ENCODE assay signal across 8 cellular contexts in the genomic region with DNA sequence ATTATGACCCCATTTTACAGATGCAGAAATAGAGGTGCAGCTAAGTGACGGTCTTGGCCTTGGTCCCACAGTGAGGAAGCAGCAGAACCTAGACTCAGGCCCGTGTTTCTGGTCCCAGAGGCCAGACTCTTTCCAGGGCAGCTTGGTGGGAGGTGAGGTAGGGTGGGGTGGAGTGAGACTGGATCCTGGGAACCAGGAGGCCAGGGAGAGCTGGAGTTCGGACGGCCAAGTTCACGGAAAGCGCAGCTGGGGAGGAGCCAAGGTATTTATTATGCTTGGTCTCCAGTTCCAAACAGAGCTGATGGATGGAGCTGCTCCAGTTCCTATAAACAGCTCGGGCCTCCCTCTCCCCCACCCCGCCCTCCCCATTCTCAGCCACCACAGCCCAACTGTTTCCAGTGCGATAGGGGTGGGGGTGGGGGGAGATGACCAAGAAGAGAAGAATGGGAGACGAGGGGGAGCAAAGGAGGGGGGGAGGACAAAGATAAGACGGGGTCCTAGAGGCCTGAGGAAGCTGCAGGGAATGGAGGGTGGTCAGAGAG. TPM values are rescaled to one million over a fixed set of nuclear protein-coding genes. Genes with fewer than 3 reads are reported as not detected.
DNase-seq lines count a peak whose midpoint lies in the region; FAIRE-seq and TF ChIP-seq lines count a peak whose summit lies in the region.

No MANE protein-coding gene starts in this region.

- no peak overlapping the region for H3K18ac ChIP-seq in H1 (ENCODE audit: extremely low read depth, low read length)

- no peak overlapping the region for H2BK5ac ChIP-seq in H1 (ENCODE audit: low read depth, low read length)

- no peaks in the 10 kb centered on the region for H3K23me2 ChIP-seq in H1 (ENCODE audit: low read depth, low read length)

- H2AK5ac ChIP-seq in H1 (ENCODE audit: low read depth, low read length): no peak overlapping the region

- H3K4me1 Mint-ChIP-seq in immature natural killer cell: no peaks in the 10 kb centered on the region

- no peak overlapping the region for H3K9ac ChIP-seq in H1 (replicated peaks in 1 of 4; ENCODE audit: extremely low read depth in 1 of 4, low read depth in 3 of 4, low read length in 3 of 4)
- H3K9ac ChIP-seq in liver (ENCODE audit: low read depth in 1 of 2, low read length in 2 of 2): no peak overlapping the region
- H3K9ac ChIP-seq in stomach smooth muscle (ENCODE audit: low read length in 2 of 2): no peak overlapping the region

- H3K4me2 ChIP-seq in H1 (ENCODE audit: insufficient read depth in 1 of 2, low read depth in 2 of 2, low read length in 2 of 2): no peak overlapping the region

- H2BK12ac ChIP-seq in H1 (ENCODE audit: low read depth, low read length): peak overlapping the region; percentile 43; the same call in 1 of the 2 replicates

- H2AFZ ChIP-seq in H1 (ENCODE audit: low read length): no peak overlapping the region

- TF ChIP-seq POLR2A in H1 (IDR thresholded peaks at IDR 0.05; ENCODE audit: control extremely low read depth in 1 of 2, low read depth in 2 of 2, low read length in 2 of 2): no peak

- DNase-seq in NCI-H446 treated with DMSO at 0.1 percent for 48 hours (lab: John Stamatoyannopoulos, UW): peak; percentile 67
- no peak for DNase-seq in H1 (ENCODE audit: low read depth in 1 of 2, low spot score in 2 of 2)
- DNase-seq in GM20000 (ENCODE audit: low spot score): no peak
- DNase-seq in immature natural killer cell: no peak
- no peak for DNase-seq in T-helper 1 cell
- DNase-seq in KG1 (lab: John Stamatoyannopoulos, UW): no peak

- peak overlapping the region; percentile 37 for H4K91ac ChIP-seq in H1 (replicated peaks; ENCODE audit: insufficient read length, low read length)

- no peak overlapping the region for H3K56ac ChIP-seq in H1 (replicated peaks; ENCODE audit: insufficient read length, low read depth, low read length)

- POLR2A ChIA-PET in H1 (lab: Charles Lee; ENCODE audit: partially characterized antibody): interaction anchor here (0.6 kb wide), 1 partner anchor 83 kb away, joined by 3 read pairs; no protein-coding TSS in a partner anchor

- CTCF ChIA-PET in H1 (lab: Charles Lee; ENCODE audit: partially characterized antibody): interaction anchor here (0.7 to 1.8 kb wide), 6 partner anchors 8 to 265 kb away, joined by 3 to 8 read pairs (median 3); partner anchors contain the start of gene LRRC32

- no peaks in the 10 kb centered on the region for H3K79me2 ChIP-seq in H1 (ENCODE audit: control insufficient read depth in 1 of 2, insufficient read depth in 2 of 2, low read length in 2 of 2)

- 85% methylated on average over 6 of the region's 11 CpGs; no CpG with 5 or more reads in 1 of the 2 experiments for WGBS in H1 (ENCODE audit: extremely low coverage in 1 of 2, insufficient coverage in 1 of 2, insufficient read length in 1 of 2, insufficient replicate concordance in 2 of 2, low coverage in 1 of 2, low lambda C conversion rate in 2 of 2, missing lambda C conversion rate in 1 of 2), 2 experiments
- 66% methylated on average over 11 of the region's 11 CpGs for WGBS in liver

- H4K5ac ChIP-seq in H1 (ENCODE audit: insufficient read length, low read depth, low read length): no peak overlapping the region

- H2BK20ac ChIP-seq in H1 (ENCODE audit: low read length): no peak overlapping the region

- FAIRE-seq in H1 (lab: Jason Lieb, UNC): no peak

- no peaks in the 10 kb centered on the region; a peak in 1 of 7 replicates for H3K27me3 ChIP-seq in H1 (replicated peaks in 1 of 4; ENCODE audit: control insufficient read depth in 3 of 4, extremely low read depth in 1 of 4, insufficient read depth in 3 of 4, low read length in 3 of 4)
- H3K27me3 ChIP-seq in liver (ENCODE audit: control insufficient read depth in 4 of 4, insufficient read depth in 4 of 4, low read length in 3 of 4): no peaks in the 10 kb centered on the region
- H3K27me3 ChIP-seq in stomach smooth muscle (ENCODE audit: control insufficient read depth in 1 of 2, insufficient read depth in 2 of 2, low read length in 2 of 2): peaks cover 0 to 3% of the 10 kb centered on the region in 2 donors

- H3K14ac ChIP-seq in H1 (ENCODE audit: insufficient read length): no peak overlapping the region

- no peak overlapping the region for H3K23ac ChIP-seq in H1 (ENCODE audit: insufficient read length)

- H3K27ac Mint-ChIP-seq in immature natural killer cell: no peak overlapping the region

- no peak for TF ChIP-seq EP300 in H1 (IDR thresholded peaks at IDR 0.05; ENCODE audit: borderline replicate concordance in 1 of 2, low read depth in 2 of 2, low read length in 2 of 2)

- no peaks in the 10 kb centered on the region for H3K36me3 Mint-ChIP-seq in immature natural killer cell

- H2BK120ac ChIP-seq in H1 (replicated peaks; ENCODE audit: low read depth, low read length): no peak overlapping the region

- no peaks in the 10 kb centered on the region for H4K20me1 ChIP-seq in H1 (replicated peaks in 1 of 2; ENCODE audit: control insufficient read depth in 1 of 2, insufficient read depth in 2 of 2, low read length in 2 of 2)

- peaks cover 3 to 11% (median 6%) of the 10 kb centered on the region in 4 experiments for H3K4me1 ChIP-seq in H1 (replicated peaks in 1 of 4; ENCODE audit: control insufficient read depth in 3 of 4, insufficient read depth in 4 of 4, low read length in 3 of 4)
- H3K4me1 ChIP-seq in liver (ENCODE audit: control insufficient read depth in 4 of 4, insufficient read depth in 4 of 4, low read length in 3 of 4): peaks cover 0 to 3% (median 0%) of the 10 kb centered on the region in 4 donors
- peaks cover 44% of the 10 kb centered on the region for H3K4me1 ChIP-seq in stomach smooth muscle (ENCODE audit: control insufficient read depth, insufficient read depth, low read length)

- no peak overlapping the region for H2BK15ac ChIP-seq in H1 (ENCODE audit: low read length)

- TF ChIP-seq RAD21 in H1 (IDR thresholded peaks at IDR 0.05 in 1 of 2, conservative IDR thresholded peaks at IDR 0.05 in 1 of 2; ENCODE audit: low read depth in 2 of 2, low read length in 2 of 2): no peak
- TF ChIP-seq RAD21 in liver (IDR thresholded peaks at IDR 0.05): no peak

- H3K4ac ChIP-seq in H1 (replicated peaks; ENCODE audit: insufficient read length, low read depth, low read length): no peak overlapping the region

- no peaks in the 10 kb centered on the region for H3K9me3 Mint-ChIP-seq in immature natural killer cell

- H3K27me3 Mint-ChIP-seq in immature natural killer cell (ENCODE audit: low read depth in 3 of 3): peaks cover 0 to 6% (median 2%) of the 10 kb centered on the region in 3 donors

- H3K4me3 Mint-ChIP-seq in immature natural killer cell: no peak overlapping the region

- H3K79me1 ChIP-seq in H1 (ENCODE audit: low read depth, low read length): no peaks in the 10 kb centered on the region

- H3K9me3 ChIP-seq in H1 (ENCODE audit: insufficient read depth in 2 of 2, low read depth in 1 of 2, low read length in 1 of 2) (no peaks in the 10 kb centered on the region), liver (ENCODE audit: control insufficient read depth in 4 of 4, low read length in 3 of 4) (no peaks in the 10 kb centered on the region), stomach smooth muscle (ENCODE audit: control insufficient read depth in 2 of 2, low read length in 2 of 2) (no peaks in the 10 kb centered on the region)

- TF ChIP-seq CTCF in H1 (IDR thresholded peaks at IDR 0.05; ENCODE audit: control extremely low read depth in 1 of 3, insufficient read depth in 1 of 3, low read depth in 1 of 3, low read length in 3 of 3): no peak
- no peak for TF ChIP-seq CTCF in liver (IDR thresholded peaks at IDR 0.05; ENCODE audit: low read depth, low read length, missing input control)
- no peak for TF ChIP-seq CTCF in GM20000 (IDR thresholded peaks at IDR 0.05; ENCODE audit: extremely low read depth, missing control alignments)

- H3K27ac ChIP-seq in H1 (ENCODE audit: low read depth, low read length): no peak overlapping the region
- peak overlapping the region; percentile 60 to 64 for H3K27ac ChIP-seq in liver (ENCODE audit: low read depth in 1 of 2, low read length in 2 of 2)
- H3K27ac ChIP-seq in stomach smooth muscle (ENCODE audit: low read length): peak overlapping the region; percentile 67

- no peak overlapping the region; the same call in 1 of the 2 replicates for H4K8ac ChIP-seq in H1 (ENCODE audit: extremely low read depth, insufficient read depth, low read length)

- H3K36me3 ChIP-seq in H1 (ENCODE audit: control insufficient read depth in 2 of 4, insufficient read depth in 4 of 4, low read length in 3 of 4) (no peaks in the 10 kb centered on the region), liver (ENCODE audit: control insufficient read depth in 4 of 4, insufficient read depth in 3 of 4, low read depth in 1 of 4, low read length in 3 of 4) (no peaks in the 10 kb centered on the region), stomach smooth muscle (ENCODE audit: control insufficient read depth in 2 of 2, insufficient read depth in 2 of 2, low read length in 2 of 2) (no peaks in the 10 kb centered on the region)

- H3K4me3 ChIP-seq in H1 (ENCODE audit: extremely low read depth in 1 of 4, insufficient read depth in 2 of 4, low read depth in 3 of 4, low read length in 4 of 4) (no peak overlapping the region), liver (ENCODE audit: low read depth in 1 of 3, low read length in 3 of 3) (no peak overlapping the region), stomach smooth muscle (ENCODE audit: low read length in 2 of 2) (peak overlapping the region; percentile 29 to 46)

TF ChIP-seq in H1, 55 proteins besides CTCF, POLR2A, EP300 and RAD21 (continues in another document):
- no peak for TF ChIP-seq CBX5 (IDR thresholded peaks at IDR 0.05; ENCODE audit: low read depth, low read length)
- no peak for TF ChIP-seq CHD1 (IDR thresholded peaks at IDR 0.05; ENCODE audit: low read depth, low read length)
- no peak for TF ChIP-seq GABPA (IDR thresholded peaks at IDR 0.05; ENCODE audit: borderline replicate concordance, insufficient read depth, low read length)

TF ChIP-seq in liver, 16 proteins besides CTCF, POLR2A, EP300 and RAD21:
- no peak for TF ChIP-seq GABPA (IDR thresholded peaks at IDR 0.05 in 1 of 2, conservative IDR thresholded peaks at IDR 0.05 in 1 of 2)
- peak in 1 of 2 donors; percentile 20 for TF ChIP-seq RXRA (IDR thresholded peaks at IDR 0.05)

RNA-seq across cellular contexts. Expression of gene LRRC32, which starts 16.2 kb away (rescaled TPM):
- 0.44 and 0.99 TPM in 2 replicates for total RNA-seq in H1 (2021; fragmentation: NEBNext Ultra II Directional; extraction: Animal tissue kit (Norgen Biotek cat#: 25700))
- polyA plus RNA-seq in H1 (2011; rRNA removed) (1.9 and 2.0 TPM in 2 replicates), liver (10 to 100 TPM; 11.2 to 15.4 TPM), immature natural killer cell (under 1 TPM in 1 of 3 donors, not detected in 2; 0.45 TPM)
- polyA plus RNA-seq in H1 (2011; cell fraction: cytosol; rRNA removed): 1.0 TPM
- 0.88 TPM for polyA plus RNA-seq in H1 (2011; cell fraction: nucleus; rRNA removed)
- 1.0 to 3.3 TPM (median 1.7 TPM) in 4 replicates for polyA plus RNA-seq in H1 (2012, experiment 1 of 2)
- 1.0 TPM for polyA plus RNA-seq in H1 (2012, experiment 2 of 2)
- polyA plus RNA-seq in H1 (2013, experiment 1 of 2): 1.1 TPM
- polyA plus RNA-seq in H1 (2013, experiment 2 of 2): 1.2 TPM
- polyA minus RNA-seq in H1 (2011; rRNA and poly(A)+ RNA removed): 0.95 and 1.2 TPM in 2 replicates
- polyA minus RNA-seq in H1 (2011; cell fraction: cytosol; rRNA and poly(A)+ RNA removed): 1.2 TPM
- polyA minus RNA-seq in H1 (2011; cell fraction: nucleus; rRNA and poly(A)+ RNA removed): 0.50 TPM
- 1 to 10 TPM; 5.4 to 7.4 TPM for total RNA-seq in liver

Comparison
In these comparisons a context has a peak if more than half of its experiments do, and no peak if none do; other contexts are left out.
1. H3K4me3 ChIP-seq: peak in stomach smooth muscle (2 of 2); none in H1 (0 of 4) and liver (0 of 3).